8 cellular contexts compared by ENCODE assay signal in the genomic region with DNA sequence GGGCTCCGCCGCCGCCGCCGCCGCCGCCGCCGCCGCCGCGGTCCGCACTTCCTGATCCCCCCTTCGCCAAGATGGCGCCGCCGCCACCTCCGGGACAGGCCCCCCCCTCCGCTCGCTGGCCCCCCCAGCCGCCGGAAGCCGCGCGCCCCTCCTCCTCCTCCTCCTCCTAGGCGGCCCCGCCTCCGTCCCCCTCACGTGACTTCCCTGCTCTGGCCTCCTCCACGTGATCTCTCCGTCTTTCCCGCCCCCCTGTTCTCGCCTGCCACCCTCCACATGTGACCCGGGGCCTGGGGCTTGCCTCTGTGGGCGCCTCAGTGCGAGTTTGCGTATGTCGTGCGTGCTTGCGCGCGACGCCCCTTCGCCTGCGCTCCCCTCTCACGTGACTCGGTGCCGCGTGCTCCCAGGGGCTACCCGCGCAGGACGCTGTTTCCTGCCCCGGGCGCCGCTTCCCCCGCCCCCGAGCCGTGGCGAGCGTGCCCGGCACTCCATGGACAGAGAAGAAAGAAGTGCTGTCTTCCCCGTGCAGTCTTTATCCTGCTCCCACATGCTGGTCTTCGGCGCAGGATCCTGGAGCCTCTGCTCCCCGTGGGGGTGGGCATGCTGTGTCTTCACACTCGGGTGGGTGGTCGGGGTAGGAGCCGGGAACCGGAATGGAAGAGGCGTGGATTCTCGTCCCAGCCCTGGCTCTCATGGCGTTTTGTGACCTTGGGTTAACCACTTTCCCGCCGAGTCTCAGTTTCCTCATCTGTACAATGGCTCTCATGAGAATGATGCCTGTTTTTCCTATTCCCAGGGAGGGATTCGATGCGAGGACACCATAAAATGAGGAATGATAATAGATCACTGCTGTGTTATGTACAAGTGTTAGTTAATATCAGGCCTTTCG. TPM values are rescaled to one million over a fixed set of nuclear protein-coding genes. Genes with fewer than 3 reads are reported as not detected.
DNase-seq lines count a peak whose midpoint lies in the region; TF ChIP-seq lines count a peak whose summit lies in the region.

A gene (minus strand): TSS at position 53 of the 886 bp plus-strand sequence. CDS start 109 bp downstream, outside the sequence.

- H3K27me3 ChIP-seq in H7 (ENCODE audit: control insufficient read depth, insufficient read depth, low read length) = no peaks in the 10 kb centered on the region

- TF ChIP-seq CTCF in fibroblast of pulmonary artery (IDR thresholded peaks at IDR 0.05; ENCODE audit: low read length, missing control alignments) (no peak), nephron (IDR thresholded peaks at IDR 0.05; ENCODE audit: unreplicated experiment in 3 of 3) (no peak)

- DNase-seq in ELF-1 (ENCODE audit: low read depth, low spot score) = peak; percentile 97
- DNase-seq in H7 = peak; percentile 98
- peak; percentile 98 for DNase-seq in M059J (ENCODE audit: low read depth)
- DNase-seq in SHP77 (lab: John Stamatoyannopoulos, UW) = peak; percentile 100
- peak; percentile 99 for DNase-seq in activated effector memory CD4-positive, alpha-beta T cell treated with Interleukin-2 at 50 U/mL for 16 hours
- DNase-seq in fibroblast of pulmonary artery (ENCODE audit: low read depth) = peak; percentile 99

- peak within 1 kb of the TSS; percentile 91 to 94 (median 94) for H3K4me3 Mint-ChIP-seq in nephron
- peak within 1 kb of the TSS; percentile 96 for H3K4me3 Mint-ChIP-seq in stimulated activated naive CD8-positive, alpha-beta T cell treated with anti-CD3 and anti-CD28 coated beads, Interleukin-15, Interleukin-2, amounts not matched to agents 100 ng/mL and 50 ng/mL, for 24 hours

- H3K4me3 ChIP-seq in H7 (ENCODE audit: insufficient read depth, low read depth, low read length) = peak within 1 kb of the TSS; percentile 88
- H3K4me3 ChIP-seq in fibroblast of pulmonary artery (replicated peaks; ENCODE audit: low read depth, low read length) = peak within 1 kb of the TSS; percentile 94

- H3K36me3 Mint-ChIP-seq in nephron (ENCODE audit: low read depth) = peaks cover 21% of the 10 kb centered on the region
- H3K36me3 Mint-ChIP-seq in stimulated activated naive CD8-positive, alpha-beta T cell treated with anti-CD3 and anti-CD28 coated beads, Interleukin-15, Interleukin-2, amounts not matched to agents 100 ng/mL and 50 ng/mL, for 24 hours (ENCODE audit: low read depth) = peaks cover 31% of the 10 kb centered on the region

- H3K27ac Mint-ChIP-seq in nephron = peak within 1 kb of the TSS; percentile 87 to 97 (median 94)
- peak within 1 kb of the TSS; percentile 97 for H3K27ac Mint-ChIP-seq in stimulated activated naive CD8-positive, alpha-beta T cell treated with anti-CD3 and anti-CD28 coated beads, Interleukin-15, Interleukin-2, amounts not matched to agents 100 ng/mL and 50 ng/mL, for 24 hours

- H3K4me1 Mint-ChIP-seq in nephron = peaks cover 31% of the 10 kb centered on the region
- H3K4me1 Mint-ChIP-seq in stimulated activated naive CD8-positive, alpha-beta T cell treated with anti-CD3 and anti-CD28 coated beads, Interleukin-15, Interleukin-2, amounts not matched to agents 100 ng/mL and 50 ng/mL, for 24 hours (ENCODE audit: low read depth) = peaks cover 34% of the 10 kb centered on the region

- H3K36me3 ChIP-seq in H7 (replicated peaks; ENCODE audit: control insufficient read depth, insufficient read depth, low read length) = peaks cover 20% of the 10 kb centered on the region

- H3K9me3 Mint-ChIP-seq in nephron = no peaks in the 10 kb centered on the region
- H3K9me3 Mint-ChIP-seq in stimulated activated naive CD8-positive, alpha-beta T cell treated with anti-CD3 and anti-CD28 coated beads, Interleukin-15, Interleukin-2, amounts not matched to agents 100 ng/mL and 50 ng/mL, for 24 hours = no peaks in the 10 kb centered on the region

- peaks cover 8% of the 10 kb centered on the region for H3K27me3 Mint-ChIP-seq in nephron (ENCODE audit: low read depth)
- H3K27me3 Mint-ChIP-seq in stimulated activated naive CD8-positive, alpha-beta T cell treated with anti-CD3 and anti-CD28 coated beads, Interleukin-15, Interleukin-2, amounts not matched to agents 100 ng/mL and 50 ng/mL, for 24 hours = no peaks in the 10 kb centered on the region

RNA-seq across cellular contexts. Expression of the gene that starts here (rescaled TPM):
- total RNA-seq in H7 (2014; rRNA removed; shearing (Covaris generic)) = 53.4 and 64.8 TPM in 2 replicates
- 34.2 and 42.4 TPM in 2 replicates for total RNA-seq in M059J (2014; rRNA removed; shearing (Covaris generic))

Comparison
In these comparisons a context has a peak if more than half of its experiments do, and no peak if none do; other contexts are left out.
1. Peak in every context shown above with its lines: DNase-seq and H3K4me3 ChIP-seq.